10 cellular contexts compared by ENCODE assay signal in the genomic region with DNA sequence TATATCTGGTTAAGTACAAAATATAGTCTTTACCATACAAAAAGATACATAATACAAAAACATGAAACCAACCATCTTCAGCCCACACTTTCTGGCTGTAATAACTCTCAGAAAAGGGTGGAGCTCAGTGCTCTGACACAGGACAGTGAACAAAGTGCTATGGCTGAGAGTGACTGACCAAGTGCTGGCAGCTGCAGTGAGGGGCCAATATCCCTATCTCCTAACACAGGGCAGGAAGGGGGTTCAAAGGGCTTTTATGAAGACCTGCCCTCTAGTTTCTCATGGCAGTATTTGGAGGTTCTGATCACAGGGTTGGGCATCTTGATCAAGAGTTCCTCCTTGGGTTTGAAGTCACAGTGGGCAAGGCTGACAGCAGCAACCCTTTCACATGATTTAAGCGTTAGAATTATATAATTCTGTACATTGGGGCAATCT. TPM values are rescaled to one million over a fixed set of nuclear protein-coding genes. Genes with fewer than 3 reads are reported as not detected.
DNase-seq lines count a peak whose midpoint lies in the region; ATAC-seq and TF ChIP-seq lines count a peak whose summit lies in the region.
"Had no signal": no experiment of that assay in that cellular context is flagged by ENCODE, and none has a peak within 500 bp of the region (broad histone marks: within the 10 kb centered on the region; RNA-seq: fewer than 3 reads in every experiment).

No MANE protein-coding gene starts in this region.

- H3K4me1 ChIP-seq in body of pancreas (peaks cover 50% of the 10 kb centered on the region), mononuclear cell (ENCODE audit: insufficient read depth, low read length) (peaks cover 55% of the 10 kb centered on the region)

- TF ChIP-seq CTCF in body of pancreas (IDR thresholded peaks at IDR 0.05) (no peak), type B pancreatic cell (conservative IDR thresholded peaks at IDR 0.05) (no peak), WERI-Rb-1 (IDR thresholded peaks at IDR 0.05; ENCODE audit: low read depth, low read length) (no peak)

- intact Hi-C loops in activated naive CD4-positive, alpha-beta T cell treated with anti-CD3 and anti-CD28 coated beads for 36 hours (cut with micrococcal nuclease) = no loop called here
- intact Hi-C loops in body of pancreas (cut with DNase I) = no loop called here

- H3K27ac ChIP-seq in body of pancreas (peak overlapping the region; percentile 59 to 98 (median 95)), WERI-Rb-1 (no peak overlapping the region)

- H3K4me3 ChIP-seq in body of pancreas (peak overlapping the region in 1 of 2 donors; percentile 4), mononuclear cell (ENCODE audit: low read length) (peak overlapping the region; percentile 100), WERI-Rb-1 (ENCODE audit: low read depth, low read length) (no peak overlapping the region)

- H3K27me3 Mint-ChIP-seq in activated naive CD4-positive, alpha-beta T cell treated with anti-CD3 and anti-CD28 coated beads for 36 hours (ENCODE audit: low read depth) = no peaks in the 10 kb centered on the region
- no peaks in the 10 kb centered on the region for H3K27me3 Mint-ChIP-seq in type B pancreatic cell

- H3K36me3 ChIP-seq in body of pancreas (replicated peaks in 1 of 2; ENCODE audit: insufficient read depth in 1 of 2, low read depth in 2 of 2) (peaks cover 10 to 18% of the 10 kb centered on the region in 2 donors), WERI-Rb-1 (peaks cover 35% of the 10 kb centered on the region)

- no peak for DNase-seq in activated naive CD4-positive, alpha-beta T cell treated with anti-CD3 and anti-CD28 coated beads for 36 hours
- no peak for DNase-seq in activated naive CD4-positive, alpha-beta T cell (lab: John Stamatoyannopoulos, UW)
- DNase-seq in body of pancreas = no peak
- no peak for DNase-seq in type B pancreatic cell (ENCODE audit: extremely low spot score, unreplicated experiment)
- no peak for DNase-seq in WERI-Rb-1
- DNase-seq: Caco-2, NCI-H2171 had no signal

- no peaks in the 10 kb centered on the region for H3K9me3 ChIP-seq in body of pancreas
- H3K9me3 ChIP-seq in mononuclear cell (ENCODE audit: low read depth, low read length) = no peaks in the 10 kb centered on the region
- H3K9me3 ChIP-seq in WERI-Rb-1 (ENCODE audit: severe bottlenecking) = no peaks in the 10 kb centered on the region
- H3K9me3 ChIP-seq: Caco-2 had no signal

- no peaks in the 10 kb centered on the region for H3K9me3 Mint-ChIP-seq in activated naive CD4-positive, alpha-beta T cell treated with anti-CD3 and anti-CD28 coated beads for 36 hours
- no peaks in the 10 kb centered on the region for H3K9me3 Mint-ChIP-seq in type B pancreatic cell

- peaks cover 60% of the 10 kb centered on the region for H3K4me1 Mint-ChIP-seq in activated naive CD4-positive, alpha-beta T cell treated with anti-CD3 and anti-CD28 coated beads for 36 hours (ENCODE audit: low read depth)
- peaks cover 46% of the 10 kb centered on the region for H3K4me1 Mint-ChIP-seq in type B pancreatic cell (ENCODE audit: unreplicated experiment)

- TF ChIP-seq POLR2A in body of pancreas (IDR thresholded peaks at IDR 0.05) = no peak

- no peak for ATAC-seq in body of pancreas
- no peak for ATAC-seq in HG02642 (IDR thresholded peaks at IDR 0.05; ENCODE audit: poor library complexity, unreplicated experiment)
- ATAC-seq in GM19452 (IDR thresholded peaks at IDR 0.05; ENCODE audit: unreplicated experiment) = no peak

- H3K27ac Mint-ChIP-seq in activated naive CD4-positive, alpha-beta T cell treated with anti-CD3 and anti-CD28 coated beads for 36 hours = peak overlapping the region; percentile 97
- H3K27ac Mint-ChIP-seq in type B pancreatic cell = no peak overlapping the region

- H3K4me3 Mint-ChIP-seq in activated naive CD4-positive, alpha-beta T cell treated with anti-CD3 and anti-CD28 coated beads for 36 hours = peak overlapping the region; percentile 88
- peak overlapping the region; percentile 70 for H3K4me3 Mint-ChIP-seq in type B pancreatic cell

- peaks cover 41% of the 10 kb centered on the region for H3K36me3 Mint-ChIP-seq in activated naive CD4-positive, alpha-beta T cell treated with anti-CD3 and anti-CD28 coated beads for 36 hours (ENCODE audit: low read depth)
- H3K36me3 Mint-ChIP-seq in type B pancreatic cell = peaks cover 32% of the 10 kb centered on the region

- CTCF ChIA-PET in activated naive CD4-positive, alpha-beta T cell treated with anti-CD3 and anti-CD28 coated beads for 36 hours (lab: Charles Lee) = interaction anchor here (1.5 to 8.8 kb wide), 3 partner anchors 12 to 14 kb away, joined by 3 to 109 read pairs (median 21); no protein-coding TSS in a partner anchor

- WGBS in body of pancreas, 2 donors = 41 to 54% methylated on average over 1 of the region's 1 CpG

- H3K27me3 ChIP-seq in body of pancreas (no peaks in the 10 kb centered on the region), mononuclear cell (ENCODE audit: insufficient read depth, low read length) (no peaks in the 10 kb centered on the region), WERI-Rb-1 (ENCODE audit: insufficient read depth, low read depth, severe bottlenecking) (no peaks in the 10 kb centered on the region)

RNA-seq across cellular contexts. Expression of a gene that starts 3.9 kb away (rescaled TPM):
- total RNA-seq in activated naive CD4-positive, alpha-beta T cell treated with anti-CD3 and anti-CD28 coated beads for 36 hours = 10 to 100 TPM; 86.0 to 91.1 TPM
- total RNA-seq in body of pancreas (100 to 1,000 TPM; 414 to 820 TPM), mononuclear cell (2,317 TPM), type B pancreatic cell (ENCODE audit: low replicate concordance) (88.8 and 96.7 TPM in 2 replicates)

RNA-seq across cellular contexts. Expression of a gene that starts 28.0 kb away (rescaled TPM):
- 10 to 100 TPM; 32.0 to 34.0 TPM for total RNA-seq in activated naive CD4-positive, alpha-beta T cell treated with anti-CD3 and anti-CD28 coated beads for 36 hours
- 1 to 10 TPM; 7.8 to 8.6 TPM for total RNA-seq in body of pancreas
- 12.7 TPM for total RNA-seq in mononuclear cell
- total RNA-seq in type B pancreatic cell (ENCODE audit: low replicate concordance) = 8.5 and 14.1 TPM in 2 replicates

RNA-seq across cellular contexts. Expression of a gene that starts 28.1 kb away (rescaled TPM):
- 1 to 10 TPM; 3.7 to 4.3 TPM for total RNA-seq in activated naive CD4-positive, alpha-beta T cell treated with anti-CD3 and anti-CD28 coated beads for 36 hours
- total RNA-seq in body of pancreas = under 1 TPM in 1 of 2 donors, not detected in 1; 0.66 TPM
- 0.42 TPM for total RNA-seq in mononuclear cell
- 0.12 and 0.94 TPM in 2 replicates for total RNA-seq in type B pancreatic cell (ENCODE audit: low replicate concordance)

RNA-seq across cellular contexts. Expression of a gene that starts 29.0 kb away (rescaled TPM):
- not detected for total RNA-seq in activated naive CD4-positive, alpha-beta T cell treated with anti-CD3 and anti-CD28 coated beads for 36 hours
- total RNA-seq in body of pancreas = not detected
- total RNA-seq in mononuclear cell = not detected
- not detected in 2 replicates for total RNA-seq in type B pancreatic cell (ENCODE audit: low replicate concordance)
- total RNA-seq: Caco-2 had no signal

RNA-seq across cellular contexts. Expression of a gene that starts 34.7 kb away (rescaled TPM):
- total RNA-seq in activated naive CD4-positive, alpha-beta T cell treated with anti-CD3 and anti-CD28 coated beads for 36 hours = 10 to 100 TPM; 43.6 to 44.3 TPM
- 10 to 100 TPM in 1 of 2 donors, 1 to 10 TPM in 1; 8.3 to 16.5 TPM for total RNA-seq in body of pancreas
- total RNA-seq in mononuclear cell = 15.1 TPM
- 2.4 and 24.2 TPM in 2 replicates for total RNA-seq in type B pancreatic cell (ENCODE audit: low replicate concordance)
